In the genomic region with DNA sequence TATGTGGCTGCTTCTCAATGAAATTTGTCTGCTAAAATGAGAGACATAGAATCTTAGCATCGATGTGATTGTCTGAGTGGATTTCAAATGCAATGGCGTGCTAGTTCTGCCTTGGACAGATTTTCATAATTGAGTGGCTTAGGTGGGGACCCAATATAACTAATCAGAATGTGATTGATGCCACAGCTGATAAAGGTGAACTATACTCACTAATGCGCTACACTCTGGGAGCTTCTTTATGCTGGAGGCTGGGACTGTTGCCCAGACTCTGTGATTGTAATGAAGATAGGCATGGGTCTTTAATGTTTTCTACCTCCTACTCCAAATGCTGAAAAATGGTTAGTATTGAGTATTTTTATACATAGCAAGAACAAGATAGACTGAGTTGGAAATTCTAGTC, we compare ENCODE assay signal across 18 cellular contexts.
"Had no signal": no experiment of that assay in that cellular context is flagged by ENCODE, and none has a peak within 500 bp of the region (broad histone marks: within the 10 kb centered on the region; RNA-seq: fewer than 3 reads in every experiment).

No MANE protein-coding gene starts in this region.

- H3K4me3 ChIP-seq: esophagus squamous epithelium, lung, psoas muscle, right lobe of liver, spleen, tibial artery, upper lobe of left lung, uterus had no signal

- H3K36me3 ChIP-seq: esophagus squamous epithelium, right lobe of liver, spleen, tibial artery, upper lobe of left lung, uterus had no signal

- H3K27ac ChIP-seq: esophagus squamous epithelium, psoas muscle, right lobe of liver, spleen, tibial artery, upper lobe of left lung, uterus had no signal

- H3K27me3 ChIP-seq: esophagus squamous epithelium, right lobe of liver, spleen, tibial artery, upper lobe of left lung, uterus had no signal

- DNase-seq: dermis blood vessel endothelial cell; esophagus squamous epithelium; foreskin fibroblast; left colon; left ventricle myocardium superior; mesendoderm; naive B cell; psoas muscle; retina; right lobe of liver; spleen; stimulated activated CD4-positive, alpha-beta T cell treated with anti-CD3 and anti-CD28 coated beads, Interleukin-15, amount 100 ng/mL, for 24 hours; stimulated activated CD4-positive, alpha-beta T cell treated with anti-CD3 and anti-CD28 coated beads, Interleukin-1b, Interleukin-23, amount 100 ng/mL, for 48 hours; stimulated activated CD4-positive, alpha-beta T cell treated with anti-CD3 and anti-CD28 coated beads, Interleukin-4, amount 100 ng/mL, for 24 hours; tibial artery; upper lobe of left lung; uterus had no signal

- H3K9me3 ChIP-seq: esophagus squamous epithelium, psoas muscle, right lobe of liver, spleen, tibial artery, upper lobe of left lung, uterus had no signal
